Comparison of ENCODE assay signal across 15 cellular contexts in the genomic region with DNA sequence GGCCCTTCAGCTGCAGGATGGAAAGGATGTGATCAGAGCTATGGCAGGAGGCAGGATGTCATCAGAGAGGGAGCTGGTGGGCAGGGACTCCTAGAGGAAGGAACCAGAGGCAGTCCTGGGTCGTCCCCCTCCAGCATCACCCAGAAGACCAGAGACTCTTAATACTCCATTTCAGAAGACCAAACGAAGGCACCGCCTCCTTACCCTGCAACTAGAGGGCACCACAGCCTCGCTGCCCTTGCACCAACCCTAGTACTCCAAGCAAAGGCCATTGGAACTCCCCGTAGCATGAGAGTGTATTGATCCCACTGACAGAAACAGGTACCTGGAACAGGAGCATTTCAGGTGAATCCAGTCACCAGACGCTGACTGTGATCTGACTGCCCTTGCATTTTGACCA.
"Had no signal": no experiment of that assay in that cellular context is flagged by ENCODE, and none has a peak within 500 bp of the region (broad histone marks: within the 10 kb centered on the region; RNA-seq: fewer than 3 reads in every experiment).

No MANE protein-coding gene starts in this region.

- H3K4me3 ChIP-seq: breast epithelium, esophagus muscularis mucosa, thoracic aorta had no signal

- H3K4me3 Mint-ChIP-seq: activated naive CD8-positive, alpha-beta T cell; natural killer cell treated with Interleukin-12 subunit alpha and Interleukin-12 subunit beta and Interleukin-15 and Interleukin-18, amount 100 ng/mL, for 72 hours; stimulated activated naive CD8-positive, alpha-beta T cell treated with anti-CD3 and anti-CD28 coated beads, Interleukin-15, amount 100 ng/mL, for 72 hours; T-helper 17 cell had no signal

- H3K36me3 ChIP-seq: breast epithelium, esophagus muscularis mucosa, thoracic aorta had no signal

- ATAC-seq: activated CD4-positive, CD25-positive, alpha-beta regulatory T cell treated with anti-CD3 and anti-CD28 coated beads, Interleukin-2, amount 50 U/mL, for 24 hours; natural killer cell treated with Interleukin-12 subunit alpha and Interleukin-12 subunit beta and Interleukin-15 and Interleukin-18, amount 100 ng/mL, for 72 hours; stimulated activated naive CD8-positive, alpha-beta T cell treated with anti-CD3 and anti-CD28 coated beads, Interleukin-15, amount 100 ng/mL, for 72 hours; T-helper 17 cell had no signal

- H3K9me3 ChIP-seq: thoracic aorta had no signal

- H3K27ac ChIP-seq: breast epithelium, esophagus muscularis mucosa, thoracic aorta had no signal

- DNase-seq: activated CD4-positive, alpha-beta T cell treated with anti-CD3 and anti-CD28 coated beads, Interleukin-2, amount 50 U/mL, for 4 hours; activated gamma-delta T cell; activated T-cell treated with anti-CD3 and anti-CD28 coated beads, Interleukin-2, amount 50 U/mL, for 48 hours; aorta; mesenchymal stem cell; occipital lobe; stimulated activated CD4-positive, alpha-beta T cell treated with anti-CD3 and anti-CD28 coated beads, Interleukin-4, amount 100 ng/mL, for 1 hour; stimulated activated naive CD8-positive, alpha-beta T cell treated with anti-CD3 and anti-CD28 coated beads, Interleukin-15, amount 100 ng/mL, for 72 hours; T-helper 17 cell had no signal

- H3K27me3 Mint-ChIP-seq: activated naive CD8-positive, alpha-beta T cell; stimulated activated naive CD8-positive, alpha-beta T cell treated with anti-CD3 and anti-CD28 coated beads, Interleukin-15, amount 100 ng/mL, for 72 hours; T-helper 17 cell had no signal

- H3K36me3 Mint-ChIP-seq: activated naive CD8-positive, alpha-beta T cell; natural killer cell treated with Interleukin-12 subunit alpha and Interleukin-12 subunit beta and Interleukin-15 and Interleukin-18, amount 100 ng/mL, for 72 hours had no signal

- H3K27ac Mint-ChIP-seq: activated naive CD8-positive, alpha-beta T cell; natural killer cell treated with Interleukin-12 subunit alpha and Interleukin-12 subunit beta and Interleukin-15 and Interleukin-18, amount 100 ng/mL, for 72 hours; stimulated activated naive CD8-positive, alpha-beta T cell treated with anti-CD3 and anti-CD28 coated beads, Interleukin-15, amount 100 ng/mL, for 72 hours; T-helper 17 cell had no signal

- H3K4me1 ChIP-seq: breast epithelium, esophagus muscularis mucosa had no signal
